Comparison of ENCODE assay signal across 23 cellular contexts in the genomic region with DNA sequence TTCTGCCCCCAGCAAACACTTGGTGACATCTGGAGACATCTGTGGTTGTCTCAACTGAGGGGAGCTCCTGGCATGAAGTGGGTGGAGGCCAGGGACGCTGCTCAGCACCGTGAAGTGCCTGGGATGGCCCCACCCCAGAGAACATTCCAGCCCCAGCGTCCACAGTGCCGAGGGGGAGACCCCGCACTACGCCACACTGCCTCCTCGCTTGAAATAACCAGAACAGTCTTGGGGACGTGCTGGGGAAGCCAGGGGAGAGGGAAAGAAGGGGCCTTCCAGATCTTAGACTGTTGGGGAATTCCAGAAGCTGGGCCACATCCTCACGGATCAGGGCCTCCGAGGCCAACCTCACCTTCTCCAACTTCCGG. TPM values are rescaled to one million over a fixed set of nuclear protein-coding genes. Genes with fewer than 3 reads are reported as not detected.
DNase-seq lines count a peak whose midpoint lies in the region; ATAC-seq, FAIRE-seq and TF ChIP-seq lines count a peak whose summit lies in the region.
"Had no signal": no experiment of that assay in that cellular context is flagged by ENCODE, and none has a peak within 500 bp of the region (broad histone marks: within the 10 kb centered on the region; RNA-seq: fewer than 3 reads in every experiment).

No MANE protein-coding gene starts in this region.

- dilution Hi-C loops in IMR-90 (cut with HindIII; ENCODE audit: low sequenced_read_pairs, unreplicated experiment): no loop called here

- CTCF ChIA-PET in IMR-90 (lab: Yijun Ruan, JAX): no interaction called here
- CTCF ChIA-PET in GM12878 (lab: Yijun Ruan, JAX): no interaction called here

- no peak overlapping the region for H2AFZ ChIP-seq in IMR-90 (replicated peaks; ENCODE audit: low read length, poor library complexity)
- H2AFZ ChIP-seq in GM12878 (ENCODE audit: control insufficient read depth, low read depth, low read length): no peak overlapping the region

- H3K4me1 Mint-ChIP-seq in stimulated activated memory B cell treated with anti-CD40 and anti-IgM and Interleukin-4, amounts not matched to agents 10 μg/mL and 1 μg/mL and 100 μg/mL, for 72 hours: peaks cover 51% of the 10 kb centered on the region

- SMC1A ChIA-PET in GM12878 (lab: Charles Lee; ENCODE audit: uncharacterized antibody, unreplicated experiment): no interaction called here

- peaks cover 6% of the 10 kb centered on the region for H3K4me1 ChIP-seq in IMR-90 (ENCODE audit: control insufficient read depth, insufficient read depth, low read length)
- peaks cover 18% of the 10 kb centered on the region for H3K4me1 ChIP-seq in GM12878 (ENCODE audit: control insufficient read depth, insufficient read depth, low read length)
- H3K4me1 ChIP-seq in lower lobe of right lung: peaks cover 60% of the 10 kb centered on the region
- peaks cover 7% of the 10 kb centered on the region for H3K4me1 ChIP-seq in ovary (ENCODE audit: insufficient read depth)

- no peak overlapping the region for H3K14ac ChIP-seq in IMR-90 (replicated peaks; ENCODE audit: low read depth, low read length)

- H3K9ac ChIP-seq in IMR-90 (ENCODE audit: low read depth, low read length): no peak overlapping the region
- H3K9ac ChIP-seq in GM12878 (ENCODE audit: control insufficient read depth, insufficient read depth, low read length): no peak overlapping the region

- no peak for FAIRE-seq in GM12878 (lab: Jason Lieb, UNC)
- FAIRE-seq: A549, GM19239, H1 had no signal

- H4K8ac ChIP-seq in IMR-90 (ENCODE audit: low read depth in 2 of 2, low read length in 2 of 2): no peak overlapping the region

- no peak overlapping the region for H4K91ac ChIP-seq in IMR-90 (ENCODE audit: insufficient read depth, low read depth, low read length)

- H3K27me3 ChIP-seq in IMR-90 (ENCODE audit: control insufficient read depth, insufficient read depth, low read length): no peaks in the 10 kb centered on the region
- no peaks in the 10 kb centered on the region for H3K27me3 ChIP-seq in GM12878 (replicated peaks in 1 of 2; ENCODE audit: control insufficient read depth in 2 of 2, insufficient read depth in 2 of 2, low read length in 1 of 2)
- no peaks in the 10 kb centered on the region for H3K27me3 ChIP-seq in lower lobe of right lung (ENCODE audit: low read depth)
- H3K27me3 ChIP-seq in ovary: no peaks in the 10 kb centered on the region
- H3K27me3 ChIP-seq: BLaER1 treated with 17β-estradiol and CSF1 and Interleukin-3, amounts not matched to agents 10 nM and 100 nM had no signal

- H3K4me3 ChIP-seq in IMR-90 (ENCODE audit: insufficient read depth, low read depth, low read length) (no peak overlapping the region), GM12878 (no peak overlapping the region), lower lobe of right lung (no peak overlapping the region), ovary (no peak overlapping the region)
- H3K4me3 ChIP-seq: A549; BLaER1 treated with 17β-estradiol and CSF1 and Interleukin-3, amounts not matched to agents 10 nM and 100 nM had no signal

- H2AK9ac ChIP-seq in IMR-90 (replicated peaks; ENCODE audit: low read depth, low read length, poor library complexity): peak overlapping the region; percentile 48

- no peak overlapping the region for H3K27ac ChIP-seq in IMR-90 (ENCODE audit: insufficient read depth, low read length)
- peak overlapping the region; percentile 67 for H3K27ac ChIP-seq in GM12878 (ENCODE audit: control insufficient read depth, insufficient read depth)
- no peak overlapping the region for H3K27ac ChIP-seq in lower lobe of right lung
- no peak overlapping the region for H3K27ac ChIP-seq in ovary
- H3K27ac ChIP-seq: BLaER1 treated with 17β-estradiol and CSF1 and Interleukin-3, amounts not matched to agents 10 nM and 100 nM had no signal

- H3K79me1 ChIP-seq in IMR-90 (ENCODE audit: low read depth in 1 of 2, low read length in 2 of 2): peaks cover 32 to 81% of the 10 kb centered on the region in 2 experiments

- TF ChIP-seq POLR2A in IMR-90 (IDR thresholded peaks at IDR 0.05; ENCODE audit: low read depth, low read length) (no peak), GM12878 (IDR thresholded peaks at IDR 0.05; ENCODE audit: low read depth, low read length) (no peak), ovary (IDR thresholded peaks at IDR 0.05) (no peak)

- DNase-seq in IMR-90: no peak
- no peak for DNase-seq in GM12878 (ENCODE audit: low read depth, low spot score)
- DNase-seq in lower lobe of right lung: peak; percentile 29
- DNase-seq in ovary: no peak
- no peak for DNase-seq in stimulated activated CD4-positive, alpha-beta T cell treated with anti-CD3 and anti-CD28 coated beads, Interleukin-2, amount 100 ng/mL, for 24 hours
- DNase-seq: AML-193; CD4-positive, alpha-beta T cell; COR-L47; DMS53; HCEC 1CT; KG1; MM.1S; NCI-H2029; NCI-H446; NCI-H526; NCI-H82; NK-92 treated with Interleukin-12 subunit alpha and Interleukin-12 subunit beta, amount 100 ng/mL, for 24 hours had no signal

- peaks cover 58% of the 10 kb centered on the region for H3K36me3 Mint-ChIP-seq in stimulated activated memory B cell treated with anti-CD40 and anti-IgM and Interleukin-4, amounts not matched to agents 10 μg/mL and 1 μg/mL and 100 μg/mL, for 72 hours

- no peak overlapping the region for H3K4me2 ChIP-seq in IMR-90 (ENCODE audit: low read depth, low read length)
- peak overlapping the region; percentile 60; the same call in 1 of the 2 replicates for H3K4me2 ChIP-seq in GM12878 (ENCODE audit: control insufficient read depth, insufficient read depth)
- H3K4me2 ChIP-seq: BLaER1 treated with 17β-estradiol and CSF1 and Interleukin-3, amounts not matched to agents 10 nM and 100 nM had no signal

- TF ChIP-seq RAD21 in IMR-90 (IDR thresholded peaks at IDR 0.05; ENCODE audit: low read length) (no peak), GM12878 (IDR thresholded peaks at IDR 0.05; ENCODE audit: insufficient read depth, low read depth, low read length) (no peak)

- H3K9me1 ChIP-seq in IMR-90 (ENCODE audit: insufficient read depth, low read length): peaks cover 3% of the 10 kb centered on the region; the same call in 1 of the 2 replicates

- no peak overlapping the region for H2BK15ac ChIP-seq in IMR-90 (ENCODE audit: low read depth, low read length)

- H3K79me2 ChIP-seq in GM12878 (ENCODE audit: control insufficient read depth, insufficient read depth, low read length): peaks cover 41% of the 10 kb centered on the region

- H3K4ac ChIP-seq in IMR-90 (ENCODE audit: low read depth, low read length): no peak overlapping the region

- H3K4me3 Mint-ChIP-seq in stimulated activated memory B cell treated with anti-CD40 and anti-IgM and Interleukin-4, amounts not matched to agents 10 μg/mL and 1 μg/mL and 100 μg/mL, for 72 hours: no peak overlapping the region

- peak overlapping the region; percentile 10 for H3K27ac Mint-ChIP-seq in stimulated activated memory B cell treated with anti-CD40 and anti-IgM and Interleukin-4, amounts not matched to agents 10 μg/mL and 1 μg/mL and 100 μg/mL, for 72 hours
- H3K27ac Mint-ChIP-seq: CD4-positive, alpha-beta T cell had no signal

- POLR2A ChIA-PET in IMR-90 (lab: Charles Lee; ENCODE audit: unreplicated experiment): no interaction called here
- POLR2A ChIA-PET in GM12878 (lab: Charles Lee): interaction anchor here (0.9 kb wide), 1 partner anchor 72 kb away, joined by 3 read pairs; the partner anchor contains the start of gene FEM1A

- no peak overlapping the region for H3K23ac ChIP-seq in IMR-90 (ENCODE audit: low read depth, low read length)

- H2BK5ac ChIP-seq in IMR-90 (ENCODE audit: low read depth, low read length, poor library complexity, severe bottlenecking): no peak overlapping the region

- BruUV-seq in IMR-90 (replicated peaks; lab: Mats Ljungman, UMichigan): no TSS peak
- BruUV-seq in GM12878 (replicated peaks; lab: Mats Ljungman, UMichigan): no TSS peak

- H3K56ac ChIP-seq in IMR-90 (ENCODE audit: extremely low read depth, insufficient read depth, low read length): no peak overlapping the region

- ATAC-seq in IMR-90 (ENCODE audit: low read depth): no peak
- no peak for ATAC-seq in GM12878
- ATAC-seq in lower lobe of right lung: no peak
- ATAC-seq in stimulated activated memory B cell treated with anti-CD40 and anti-IgM and Interleukin-4, amounts not matched to agents 10 μg/mL and 1 μg/mL and 100 μg/mL, for 72 hours: no peak
- ATAC-seq in GM18861 (IDR thresholded peaks at IDR 0.05; ENCODE audit: unreplicated experiment): no peak
- ATAC-seq: A549 had no signal

- in situ Hi-C loops in IMR-90 (cut with MboI; ENCODE audit: low sequenced_read_pairs): no loop called here
- in situ Hi-C loops in GM12878 (cut with MboI): no loop called here

- intact Hi-C loops in IMR-90 (cut with micrococcal nuclease) (no loop called here), GM12878 (cut with micrococcal nuclease; ENCODE audit: unreplicated experiment) (no loop called here), lower lobe of right lung (cut with DNase I) (no loop called here), ovary (cut with DNase I) (no loop called here)

- TF ChIP-seq EP300 in GM12878 (IDR thresholded peaks at IDR 0.05; ENCODE audit: borderline replicate concordance in 1 of 2, control insufficient read depth in 1 of 2, low read depth in 2 of 2, low read length in 2 of 2) (no peak), ovary (IDR thresholded peaks at IDR 0.05) (no peak)

- no peak overlapping the region for H2BK120ac ChIP-seq in IMR-90 (ENCODE audit: low read depth, low read length)

- RAD21 ChIA-PET in GM12878 (lab: Charles Lee; ENCODE audit: unreplicated experiment): no interaction called here

- no peak overlapping the region for H4K5ac ChIP-seq in IMR-90 (ENCODE audit: low read depth, low read length)

- H3K9me3 ChIP-seq in IMR-90 (ENCODE audit: control insufficient read depth, insufficient read depth, low read length) (no peaks in the 10 kb centered on the region), GM12878 (replicated peaks; ENCODE audit: control insufficient read depth, insufficient read depth, low read length) (no peaks in the 10 kb centered on the region), lower lobe of right lung (no peaks in the 10 kb centered on the region), ovary (no peaks in the 10 kb centered on the region)
- H3K9me3 ChIP-seq: A549; BLaER1 treated with 17β-estradiol and CSF1 and Interleukin-3, amounts not matched to agents 10 nM and 100 nM had no signal

- H3K18ac ChIP-seq in IMR-90 (ENCODE audit: low read depth, low read length): no peak overlapping the region

- H4K20me1 ChIP-seq in IMR-90 (ENCODE audit: insufficient read depth, low read length) (peaks cover 9% of the 10 kb centered on the region; the same call in 1 of the 2 replicates), GM12878 (ENCODE audit: control insufficient read depth, insufficient read depth) (no peaks in the 10 kb centered on the region; the same call in 1 of the 2 replicates)

- H3K36me3 ChIP-seq in IMR-90 (ENCODE audit: control insufficient read depth, insufficient read depth, low read length): peaks cover 47% of the 10 kb centered on the region
- H3K36me3 ChIP-seq in GM12878 (ENCODE audit: control insufficient read depth in 2 of 2, insufficient read depth in 2 of 2, low read length in 1 of 2): peaks cover 25 to 32% of the 10 kb centered on the region in 2 experiments
- peaks cover 69% of the 10 kb centered on the region for H3K36me3 ChIP-seq in lower lobe of right lung
- no peaks in the 10 kb centered on the region for H3K36me3 ChIP-seq in ovary

- H2BK20ac ChIP-seq in IMR-90 (ENCODE audit: low read depth, low read length): no peak overlapping the region

- no peak overlapping the region for H2AK5ac ChIP-seq in IMR-90 (ENCODE audit: low read depth, low read length)

- no peaks in the 10 kb centered on the region for H3K9me3 Mint-ChIP-seq in stimulated activated memory B cell treated with anti-CD40 and anti-IgM and Interleukin-4, amounts not matched to agents 10 μg/mL and 1 μg/mL and 100 μg/mL, for 72 hours

- TF ChIP-seq CTCF in IMR-90 (conservative IDR thresholded peaks at IDR 0.05; ENCODE audit: low read depth, low read length) (no peak), GM12878 (IDR thresholded peaks at IDR 0.05 in 2 of 3, conservative IDR thresholded peaks at IDR 0.05 in 1 of 3; ENCODE audit: control insufficient read depth in 2 of 3, extremely low read depth in 1 of 3, insufficient read depth in 1 of 3, low read depth in 3 of 3, low read length in 3 of 3) (no peak), lower lobe of right lung (IDR thresholded peaks at IDR 0.05) (no peak), ovary (IDR thresholded peaks at IDR 0.05) (no peak)

- WGBS in IMR-90 (ENCODE audit: extremely low coverage in 2 of 2, insufficient read length in 1 of 2), 2 experiments: 100% methylated on average over 2 of the region's 11 CpGs; no CpG with 5 or more reads in 1 of the 2 experiments
- 20% methylated on average over 11 of the region's 11 CpGs for WGBS in GM12878 (ENCODE audit: insufficient coverage, insufficient replicate concordance, low lambda C conversion rate, missing lambda C conversion rate)
- WGBS in ovary, 3 donors: 77 to 86% (median 81%) methylated on average over 11 of the region's 11 CpGs

- H3K27me3 Mint-ChIP-seq in stimulated activated memory B cell treated with anti-CD40 and anti-IgM and Interleukin-4, amounts not matched to agents 10 μg/mL and 1 μg/mL and 100 μg/mL, for 72 hours: no peaks in the 10 kb centered on the region

RNA-seq across cellular contexts. Expression of gene DPP9, which starts 4.2 kb away (rescaled TPM):
- total RNA-seq in IMR-90 (2012; rRNA removed) (12.2 and 12.4 TPM in 2 replicates), GM12878 (2014; rRNA removed) (32.3 and 35.7 TPM in 2 replicates), GM12878 (2014; rRNA removed; fragmentation: Illumina TruSeq; extraction: Trizol) (14.9 and 15.2 TPM in 2 replicates), GM12878 (2021) (54.5 and 58.6 TPM in 2 replicates), lower lobe of right lung (79.6 TPM), ovary (10 to 100 TPM; 26.9 to 69.5 (median 44.3) TPM)
- polyA plus RNA-seq in IMR-90 (2012; rRNA removed) (33.0 and 37.3 TPM in 2 replicates), GM12878 (2011; rRNA removed) (4.5 and 10.0 TPM in 2 replicates), GM12878 (2014; fragmentation: Illumina TruSeq; extraction: Trizol) (11.4 and 24.1 TPM in 2 replicates), GM12878 (2014; fragmentation: Nextera tagmentation; extraction: Ambion mirVana) (1 to 10 TPM in 1 of 2 experiments, under 1 TPM in 1; 0.64 to 1.2 TPM), GM12878 (2014; rRNA removed) (31.0 and 40.9 TPM in 2 replicates), GM12878 (2016; fragmentation: Nextera tagmentation; extraction: Ambion mirVana) (10 to 100 TPM; 50.6 to 52.9 TPM), ovary (10 to 100 TPM; 14.4 to 29.3 TPM)
- 27.1 and 46.5 TPM in 2 replicates for polyA plus RNA-seq in IMR-90 (2012; cell fraction: cytosol; rRNA removed)
- 36.9 and 57.3 TPM in 2 replicates for polyA plus RNA-seq in IMR-90 (2012; cell fraction: nucleus; rRNA removed; ENCODE audit: low replicate concordance)
- 114 and 131 TPM in 2 replicates for total RNA-seq in GM12878 (2013; cell fraction: nucleolus; rRNA removed)
- polyA plus RNA-seq in GM12878 (2011; ENCODE audit: low read depth): 7.2 TPM
- polyA plus RNA-seq in GM12878 (2011; cell fraction: cytosol; rRNA removed): 13.7 and 15.7 TPM in 2 replicates
- 30.1 and 56.0 TPM in 2 replicates for polyA plus RNA-seq in GM12878 (2011; cell fraction: nucleus; rRNA removed)
- 22.3 and 28.0 TPM in 2 replicates for polyA plus RNA-seq in GM12878 (2012)
- 13.0 and 18.5 TPM in 2 replicates for polyA minus RNA-seq in GM12878 (2011; rRNA and poly(A)+ RNA removed)
- 13.9 and 19.4 TPM in 2 replicates for polyA minus RNA-seq in GM12878 (2011; cell fraction: cytosol; rRNA and poly(A)+ RNA removed)
- polyA minus RNA-seq in GM12878 (2011; cell fraction: nucleus; rRNA and poly(A)+ RNA removed): 23.8 and 35.4 TPM in 2 replicates

RNA-seq across cellular contexts. Expression of gene MYDGF, which starts 49.3 kb away (rescaled TPM):
- 160 and 203 TPM in 2 replicates for total RNA-seq in IMR-90 (2012; rRNA removed)
- 310 and 381 TPM in 2 replicates for polyA plus RNA-seq in IMR-90 (2012; rRNA removed)
- 436 and 568 TPM in 2 replicates for polyA plus RNA-seq in IMR-90 (2012; cell fraction: cytosol; rRNA removed)
- polyA plus RNA-seq in IMR-90 (2012; cell fraction: nucleus; rRNA removed; ENCODE audit: low replicate concordance): 93.6 and 181 TPM in 2 replicates
- total RNA-seq in GM12878 (2013; cell fraction: nucleolus; rRNA removed): 25.3 and 26.6 TPM in 2 replicates
- total RNA-seq in GM12878 (2014; rRNA removed): 68.7 and 83.5 TPM in 2 replicates
- total RNA-seq in GM12878 (2014; rRNA removed; fragmentation: Illumina TruSeq; extraction: Trizol): 46.0 and 50.2 TPM in 2 replicates
- 57.4 and 64.7 TPM in 2 replicates for total RNA-seq in GM12878 (2021)
- 61.8 TPM for polyA plus RNA-seq in GM12878 (2011; ENCODE audit: low read depth)
- polyA plus RNA-seq in GM12878 (2011; rRNA removed): 31.3 and 45.6 TPM in 2 replicates
- polyA plus RNA-seq in GM12878 (2011; cell fraction: cytosol; rRNA removed): 72.7 and 135 TPM in 2 replicates
- 44.9 and 47.5 TPM in 2 replicates for polyA plus RNA-seq in GM12878 (2011; cell fraction: nucleus; rRNA removed)
- polyA plus RNA-seq in GM12878 (2012): 111 and 140 TPM in 2 replicates
- polyA plus RNA-seq in GM12878 (2014; fragmentation: Illumina TruSeq; extraction: Trizol): 17.9 and 39.1 TPM in 2 replicates
- polyA plus RNA-seq in GM12878 (2014; fragmentation: Nextera tagmentation; extraction: Ambion mirVana): 10 to 100 TPM in 1 of 2 experiments, 1 to 10 TPM in 1; 2.3 to 18.5 TPM
- 92.8 and 96.7 TPM in 2 replicates for polyA plus RNA-seq in GM12878 (2014; rRNA removed)
- 100 to 1,000 TPM; 183 to 196 TPM for polyA plus RNA-seq in GM12878 (2016; fragmentation: Nextera tagmentation; extraction: Ambion mirVana)
- 15.4 and 26.8 TPM in 2 replicates for polyA minus RNA-seq in GM12878 (2011; rRNA and poly(A)+ RNA removed)
- 14.0 and 15.4 TPM in 2 replicates for polyA minus RNA-seq in GM12878 (2011; cell fraction: cytosol; rRNA and poly(A)+ RNA removed)
- 7.4 and 12.1 TPM in 2 replicates for polyA minus RNA-seq in GM12878 (2011; cell fraction: nucleus; rRNA and poly(A)+ RNA removed)
- total RNA-seq in lower lobe of right lung: 91.6 TPM
- 10 to 100 TPM; 28.6 to 76.1 (median 59.4) TPM for total RNA-seq in ovary
- polyA plus RNA-seq in ovary: 10 to 100 TPM; 44.5 to 85.4 TPM
